Comparison of ENCODE assay signal across 9 cellular contexts in the genomic region with DNA sequence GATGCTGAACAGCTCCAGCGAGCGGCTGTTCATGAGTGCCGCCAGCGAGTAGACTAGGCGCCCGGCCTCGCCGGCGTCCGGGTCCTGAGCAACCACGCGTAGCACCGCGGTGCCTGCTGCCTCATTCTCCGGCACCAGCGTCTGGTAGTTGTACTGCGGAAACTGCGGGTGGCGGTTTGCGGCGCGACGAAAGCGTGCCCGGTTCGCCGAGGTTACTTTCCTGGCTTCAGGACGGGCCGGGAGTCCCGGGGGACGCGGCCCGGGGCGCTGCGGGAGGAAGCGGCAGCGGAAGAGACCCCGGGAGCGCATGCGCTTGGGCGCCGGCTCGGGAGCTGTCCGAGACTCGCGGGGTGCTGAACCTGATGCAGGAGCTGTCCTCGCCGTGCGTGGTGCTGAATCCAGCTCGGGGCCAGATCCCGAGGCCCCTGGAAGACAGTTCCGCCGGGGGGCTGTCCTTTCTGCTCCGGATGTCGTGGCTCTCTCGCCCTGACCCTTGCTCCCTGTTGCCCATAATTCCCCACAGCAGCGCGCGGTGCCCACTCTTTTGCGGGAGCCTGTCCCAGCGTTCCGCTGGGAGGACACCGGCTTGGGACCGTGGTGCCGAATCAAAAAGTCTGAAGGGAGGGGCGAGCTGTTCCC. TPM values are rescaled to one million over a fixed set of nuclear protein-coding genes. Genes with fewer than 3 reads are reported as not detected.
DNase-seq lines count a peak whose midpoint lies in the region; ATAC-seq, FAIRE-seq and TF ChIP-seq lines count a peak whose summit lies in the region.
"Had no signal": no experiment of that assay in that cellular context is flagged by ENCODE, and none has a peak within 500 bp of the region (broad histone marks: within the 10 kb centered on the region; RNA-seq: fewer than 3 reads in every experiment).

No MANE protein-coding gene starts in this region.

- DNase-seq in GM12891 (ENCODE audit: insufficient read length, low spot score) = peak; percentile 83
- no peak for DNase-seq in SK-N-MC (ENCODE audit: low read depth, low spot score)
- DNase-seq in activated naive CD8-positive, alpha-beta T cell treated with anti-CD3 and anti-CD28 coated beads, Interleukin-2, amount 50 U/mL, for 24 hours = peak; percentile 79
- peak; percentile 61 for DNase-seq in left ventricle myocardium inferior
- peak; percentile 92 for DNase-seq in retina
- DNase-seq in NAMALWA (ENCODE audit: low spot score) = no peak

- H3K27ac Mint-ChIP-seq in activated naive CD8-positive, alpha-beta T cell treated with anti-CD3 and anti-CD28 coated beads, Interleukin-2, amount 50 U/mL, for 24 hours = no peak overlapping the region

- peak overlapping the region; percentile 71 for H3K4me3 ChIP-seq in SK-N-MC
- H3K4me3 ChIP-seq in left ventricle myocardium inferior = peak overlapping the region; percentile 62
- H3K4me3 ChIP-seq: SJCRH30 had no signal

- no peaks in the 10 kb centered on the region for H3K36me3 ChIP-seq in SK-N-MC (ENCODE audit: insufficient read depth, low read length)
- no peaks in the 10 kb centered on the region for H3K36me3 ChIP-seq in left ventricle myocardium inferior
- H3K36me3 ChIP-seq: SJCRH30 had no signal

- no peak for ATAC-seq in activated naive CD8-positive, alpha-beta T cell treated with anti-CD3 and anti-CD28 coated beads, Interleukin-2, amount 50 U/mL, for 24 hours
- ATAC-seq in HG02885 (IDR thresholded peaks at IDR 0.05; ENCODE audit: poor library complexity, unreplicated experiment) = no peak
- no peak for ATAC-seq in HG03159 (IDR thresholded peaks at IDR 0.05; ENCODE audit: unreplicated experiment)

- peaks cover 28% of the 10 kb centered on the region for H3K4me1 Mint-ChIP-seq in activated naive CD8-positive, alpha-beta T cell treated with anti-CD3 and anti-CD28 coated beads, Interleukin-2, amount 50 U/mL, for 24 hours

- no peak for TF ChIP-seq POLR2A in GM12891 (IDR thresholded peaks at IDR 0.05; ENCODE audit: low read depth, low read length)

- peaks cover 39% of the 10 kb centered on the region for H3K4me1 ChIP-seq in left ventricle myocardium inferior
- H3K4me1 ChIP-seq: SJCRH30 had no signal

- FAIRE-seq in GM12891 (lab: Jason Lieb, UNC) = peak; percentile 91

- peaks cover 50% of the 10 kb centered on the region for H3K27me3 ChIP-seq in left ventricle myocardium inferior (ENCODE audit: low read depth)
- H3K27me3 ChIP-seq: SJCRH30 had no signal

- H3K9me3 Mint-ChIP-seq in activated naive CD8-positive, alpha-beta T cell treated with anti-CD3 and anti-CD28 coated beads, Interleukin-2, amount 50 U/mL, for 24 hours = no peaks in the 10 kb centered on the region

- TF ChIP-seq CTCF in left ventricle myocardium inferior (IDR thresholded peaks at IDR 0.05; ENCODE audit: borderline replicate concordance) = no peak

- no peak overlapping the region for H3K9ac ChIP-seq in SK-N-MC (ENCODE audit: insufficient read length)

- peaks cover 30% of the 10 kb centered on the region for H3K27me3 Mint-ChIP-seq in activated naive CD8-positive, alpha-beta T cell treated with anti-CD3 and anti-CD28 coated beads, Interleukin-2, amount 50 U/mL, for 24 hours

- intact Hi-C loops in left ventricle myocardium inferior (cut with micrococcal nuclease) = no loop called here

- H3K36me3 Mint-ChIP-seq in activated naive CD8-positive, alpha-beta T cell treated with anti-CD3 and anti-CD28 coated beads, Interleukin-2, amount 50 U/mL, for 24 hours (ENCODE audit: low read depth) = peaks cover 3% of the 10 kb centered on the region

- peak overlapping the region; percentile 54 for H3K4me3 Mint-ChIP-seq in activated naive CD8-positive, alpha-beta T cell treated with anti-CD3 and anti-CD28 coated beads, Interleukin-2, amount 50 U/mL, for 24 hours

- H3K9me3 ChIP-seq in SK-N-MC (ENCODE audit: low read depth, low read length) (no peaks in the 10 kb centered on the region), left ventricle myocardium inferior (replicated peaks) (no peaks in the 10 kb centered on the region)

- H3K27ac ChIP-seq in SK-N-MC = no peak overlapping the region
- H3K27ac ChIP-seq in left ventricle myocardium inferior (replicated peaks) = no peak overlapping the region
- H3K27ac ChIP-seq: SJCRH30 had no signal

TF ChIP-seq in GM12891, 5 proteins besides CTCF, POLR2A, EP300 and RAD21:
- TF ChIP-seq PAX5 (IDR thresholded peaks at IDR 0.05; ENCODE audit: insufficient read depth, low read length, severe bottlenecking) (no peak), TAF1 (IDR thresholded peaks at IDR 0.05; ENCODE audit: low read depth, low read length) (no peak), POLR2AphosphoS5 (IDR thresholded peaks at IDR 0.05; ENCODE audit: low read depth, low read length) (no peak)

RNA-seq across cellular contexts. Expression of a gene that starts 1.1 kb away (rescaled TPM):
- 0.35 TPM for polyA plus RNA-seq in GM12891 (2012; ENCODE audit: low read depth, missing spikeins)
- 0.14 TPM for total RNA-seq in left ventricle myocardium inferior

RNA-seq across cellular contexts. Expression of a gene that starts 24.1 kb away (rescaled TPM):
- polyA plus RNA-seq in GM12891 (2012; ENCODE audit: low read depth, missing spikeins) = 22.4 TPM
- total RNA-seq in left ventricle myocardium inferior = 17.0 TPM

RNA-seq across cellular contexts. Expression of a gene that starts 26.4 kb away (rescaled TPM):
- 6.7 TPM for polyA plus RNA-seq in GM12891 (2012; ENCODE audit: low read depth, missing spikeins)
- 12.9 TPM for total RNA-seq in left ventricle myocardium inferior

RNA-seq across cellular contexts. Expression of a gene that starts 40.1 kb away (rescaled TPM):
- polyA plus RNA-seq in GM12891 (2012; ENCODE audit: low read depth, missing spikeins) = not detected
- total RNA-seq in left ventricle myocardium inferior = not detected
- total RNA-seq: SJCRH30 had no signal

RNA-seq across cellular contexts. Expression of a gene that starts 52.2 kb away (rescaled TPM):
- 167 TPM for polyA plus RNA-seq in GM12891 (2012; ENCODE audit: low read depth, missing spikeins)
- total RNA-seq in left ventricle myocardium inferior = 1,000 TPM

Comparison
In these comparisons a context has a peak if more than half of its experiments do, and no peak if none do; other contexts are left out.
1. DNase-seq: peak in GM12891 (single experiment), activated naive CD8-positive, alpha-beta T cell treated with anti-CD3 and anti-CD28 coated beads, Interleukin-2, amount 50 U/mL, for 24 hours (single experiment), left ventricle myocardium inferior (single experiment) and retina (single experiment); none in SK-N-MC (single experiment) and NAMALWA (single experiment).